Comparison of ENCODE assay signal across 1 cellular context in the genomic region with DNA sequence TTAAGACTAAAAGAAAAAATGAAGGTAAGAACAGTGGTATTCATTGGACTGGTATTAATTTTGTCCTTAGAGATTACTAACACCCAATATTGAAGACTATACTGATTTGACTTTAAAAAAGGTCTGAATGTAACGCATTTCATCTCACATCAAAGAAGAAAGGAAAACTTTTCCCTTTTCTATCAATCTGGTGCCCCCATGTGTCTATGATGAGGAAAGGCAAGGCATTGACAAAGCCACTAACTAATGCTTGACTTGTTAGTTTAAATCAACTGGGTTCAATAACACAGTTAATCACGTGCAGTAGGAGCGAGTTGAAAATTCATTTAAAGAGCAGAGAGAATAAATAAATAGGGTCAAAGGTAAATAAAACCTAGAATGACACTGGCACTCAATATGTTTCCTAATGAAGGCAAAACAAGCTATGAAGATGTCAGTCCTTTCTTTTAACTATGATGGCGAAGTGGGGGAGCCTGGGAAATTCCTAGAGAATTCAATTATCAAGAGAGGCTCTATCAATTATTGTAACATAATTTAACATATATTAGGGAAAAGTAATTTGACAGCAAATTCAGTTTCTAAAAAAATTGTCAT.
TF ChIP-seq lines count a peak whose summit lies in the region.

No MANE protein-coding gene starts in this region.

TF ChIP-seq in K562, 482 proteins besides CTCF, POLR2A, EP300 and RAD21 (continued from another document and continues in another):
- TF ChIP-seq DEAF1 (CRISPR knock-in tag; IDR thresholded peaks at IDR 0.05) (peak; percentile 94), BRD9 (IDR thresholded peaks at IDR 0.05; ENCODE audit: low read depth, partially characterized antibody) (no peak), ZNF347 (CRISPR knock-in tag; IDR thresholded peaks at IDR 0.05; ENCODE audit: low read depth) (no peak), ZNF551 (CRISPR knock-in tag; IDR thresholded peaks at IDR 0.05) (no peak), FOXK2 (conservative IDR thresholded peaks at IDR 0.05 in 1 of 2, IDR thresholded peaks at IDR 0.05 in 1 of 2; ENCODE audit: low read depth in 2 of 2) (no peak), KAT2B (IDR thresholded peaks at IDR 0.05; ENCODE audit: low read depth, low read length) (no peak), ARID2 (IDR thresholded peaks at IDR 0.05) (peak; percentile 90), U2AF2 (optimal IDR thresholded peaks at IDR 0.05; ENCODE audit: low read depth, low read length) (no peak), MBD2 (IDR thresholded peaks at IDR 0.05; ENCODE audit: borderline replicate concordance, low read depth) (no peak), HDGF (IDR thresholded peaks at IDR 0.05) (no peak), ZNF384 (IDR thresholded peaks at IDR 0.05; ENCODE audit: low read depth, low read length) (no peak), ZNF354B (CRISPR knock-in tag; IDR thresholded peaks at IDR 0.05) (no peak), MNT (conservative IDR thresholded peaks at IDR 0.05) (0 out of 4 replicates have a peak, but pooled peaks of 1 of the 2 experiments have one; percentile 47), SMARCE1 (IDR thresholded peaks at IDR 0.05) (no peak), RBM22 (IDR thresholded peaks at IDR 0.05; ENCODE audit: low read depth, low read length, poor library complexity, severe bottlenecking) (no peak), KDM2B (CRISPR knock-in tag; IDR thresholded peaks at IDR 0.05) (no peak), E4F1 (CRISPR knock-in tag; IDR thresholded peaks at IDR 0.05; ENCODE audit: borderline replicate concordance) (no peak), HDAC2 (IDR thresholded peaks at IDR 0.05) (no peak), DMBX1 (CRISPR knock-in tag; IDR thresholded peaks at IDR 0.05; ENCODE audit: borderline replicate concordance) (no peak), SIN3B (IDR thresholded peaks at IDR 0.05; ENCODE audit: low read depth) (no peak), NCOR1 (IDR thresholded peaks at IDR 0.05) (no peak), BRF2 (IDR thresholded peaks at IDR 0.05; ENCODE audit: borderline replicate concordance, insufficient read depth, insufficient read length) (no peak), TFAM (CRISPR knock-in tag; conservative IDR thresholded peaks at IDR 0.05) (no peak), MYBL2 (IDR thresholded peaks at IDR 0.05; ENCODE audit: low read depth) (no peak), MYBL2 (CRISPR knock-in tag; IDR thresholded peaks at IDR 0.05; ENCODE audit: borderline replicate concordance) (no peak), HOXB6 (CRISPR knock-in tag; IDR thresholded peaks at IDR 0.05; ENCODE audit: borderline replicate concordance) (no peak), ZNF764 (CRISPR knock-in tag; IDR thresholded peaks at IDR 0.05; ENCODE audit: low read depth) (no peak), ESRRB (CRISPR knock-in tag; IDR thresholded peaks at IDR 0.05; ENCODE audit: borderline replicate concordance) (no peak), KLF13 (tag; IDR thresholded peaks at IDR 0.05; ENCODE audit: borderline replicate concordance, low read depth) (0 out of 2 replicates have a peak, but pooled peaks have one; percentile 30), NFIC (IDR thresholded peaks at IDR 0.05) (no peak), ZNF561 (CRISPR knock-in tag; conservative IDR thresholded peaks at IDR 0.05) (no peak), JUNB (CRISPR knock-in tag; conservative IDR thresholded peaks at IDR 0.05) (no peak), HNRNPH1 (optimal IDR thresholded peaks at IDR 0.05; ENCODE audit: low read depth, low read length) (no peak), CBX8 (IDR thresholded peaks at IDR 0.05; ENCODE audit: borderline replicate concordance, extremely low read depth, low read depth, low read length, poor library complexity, severe bottlenecking) (no peak), FIP1L1 (IDR thresholded peaks at IDR 0.05; ENCODE audit: low read depth, low read length, poor library complexity, severe bottlenecking) (no peak), HMBOX1 (IDR thresholded peaks at IDR 0.05) (peak; percentile 92), ZNF311 (CRISPR knock-in tag; IDR thresholded peaks at IDR 0.05) (no peak)
- TF ChIP-seq, protein P1, sequence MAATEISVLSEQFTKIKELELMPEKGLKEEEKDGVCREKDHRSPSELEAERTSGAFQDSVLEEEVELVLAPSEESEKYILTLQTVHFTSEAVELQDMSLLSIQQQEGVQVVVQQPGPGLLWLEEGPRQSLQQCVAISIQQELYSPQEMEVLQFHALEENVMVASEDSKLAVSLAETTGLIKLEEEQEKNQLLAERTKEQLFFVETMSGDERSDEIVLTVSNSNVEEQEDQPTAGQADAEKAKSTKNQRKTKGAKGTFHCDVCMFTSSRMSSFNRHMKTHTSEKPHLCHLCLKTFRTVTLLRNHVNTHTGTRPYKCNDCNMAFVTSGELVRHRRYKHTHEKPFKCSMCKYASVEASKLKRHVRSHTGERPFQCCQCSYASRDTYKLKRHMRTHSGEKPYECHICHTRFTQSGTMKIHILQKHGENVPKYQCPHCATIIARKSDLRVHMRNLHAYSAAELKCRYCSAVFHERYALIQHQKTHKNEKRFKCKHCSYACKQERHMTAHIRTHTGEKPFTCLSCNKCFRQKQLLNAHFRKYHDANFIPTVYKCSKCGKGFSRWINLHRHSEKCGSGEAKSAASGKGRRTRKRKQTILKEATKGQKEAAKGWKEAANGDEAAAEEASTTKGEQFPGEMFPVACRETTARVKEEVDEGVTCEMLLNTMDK (IDR thresholded peaks at IDR 0.05; ENCODE audit: borderline replicate concordance, insufficient read depth, low read depth, low read length, poor library complexity, severe bottlenecking), result no peak
- TF ChIP-seq, protein P2, sequence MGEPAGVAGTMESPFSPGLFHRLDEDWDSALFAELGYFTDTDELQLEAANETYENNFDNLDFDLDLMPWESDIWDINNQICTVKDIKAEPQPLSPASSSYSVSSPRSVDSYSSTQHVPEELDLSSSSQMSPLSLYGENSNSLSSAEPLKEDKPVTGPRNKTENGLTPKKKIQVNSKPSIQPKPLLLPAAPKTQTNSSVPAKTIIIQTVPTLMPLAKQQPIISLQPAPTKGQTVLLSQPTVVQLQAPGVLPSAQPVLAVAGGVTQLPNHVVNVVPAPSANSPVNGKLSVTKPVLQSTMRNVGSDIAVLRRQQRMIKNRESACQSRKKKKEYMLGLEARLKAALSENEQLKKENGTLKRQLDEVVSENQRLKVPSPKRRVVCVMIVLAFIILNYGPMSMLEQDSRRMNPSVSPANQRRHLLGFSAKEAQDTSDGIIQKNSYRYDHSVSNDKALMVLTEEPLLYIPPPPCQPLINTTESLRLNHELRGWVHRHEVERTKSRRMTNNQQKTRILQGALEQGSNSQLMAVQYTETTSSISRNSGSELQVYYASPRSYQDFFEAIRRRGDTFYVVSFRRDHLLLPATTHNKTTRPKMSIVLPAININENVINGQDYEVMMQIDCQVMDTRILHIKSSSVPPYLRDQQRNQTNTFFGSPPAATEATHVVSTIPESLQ (CRISPR knock-in tag; IDR thresholded peaks at IDR 0.05), result no peak
- TF ChIP-seq, protein P3, sequence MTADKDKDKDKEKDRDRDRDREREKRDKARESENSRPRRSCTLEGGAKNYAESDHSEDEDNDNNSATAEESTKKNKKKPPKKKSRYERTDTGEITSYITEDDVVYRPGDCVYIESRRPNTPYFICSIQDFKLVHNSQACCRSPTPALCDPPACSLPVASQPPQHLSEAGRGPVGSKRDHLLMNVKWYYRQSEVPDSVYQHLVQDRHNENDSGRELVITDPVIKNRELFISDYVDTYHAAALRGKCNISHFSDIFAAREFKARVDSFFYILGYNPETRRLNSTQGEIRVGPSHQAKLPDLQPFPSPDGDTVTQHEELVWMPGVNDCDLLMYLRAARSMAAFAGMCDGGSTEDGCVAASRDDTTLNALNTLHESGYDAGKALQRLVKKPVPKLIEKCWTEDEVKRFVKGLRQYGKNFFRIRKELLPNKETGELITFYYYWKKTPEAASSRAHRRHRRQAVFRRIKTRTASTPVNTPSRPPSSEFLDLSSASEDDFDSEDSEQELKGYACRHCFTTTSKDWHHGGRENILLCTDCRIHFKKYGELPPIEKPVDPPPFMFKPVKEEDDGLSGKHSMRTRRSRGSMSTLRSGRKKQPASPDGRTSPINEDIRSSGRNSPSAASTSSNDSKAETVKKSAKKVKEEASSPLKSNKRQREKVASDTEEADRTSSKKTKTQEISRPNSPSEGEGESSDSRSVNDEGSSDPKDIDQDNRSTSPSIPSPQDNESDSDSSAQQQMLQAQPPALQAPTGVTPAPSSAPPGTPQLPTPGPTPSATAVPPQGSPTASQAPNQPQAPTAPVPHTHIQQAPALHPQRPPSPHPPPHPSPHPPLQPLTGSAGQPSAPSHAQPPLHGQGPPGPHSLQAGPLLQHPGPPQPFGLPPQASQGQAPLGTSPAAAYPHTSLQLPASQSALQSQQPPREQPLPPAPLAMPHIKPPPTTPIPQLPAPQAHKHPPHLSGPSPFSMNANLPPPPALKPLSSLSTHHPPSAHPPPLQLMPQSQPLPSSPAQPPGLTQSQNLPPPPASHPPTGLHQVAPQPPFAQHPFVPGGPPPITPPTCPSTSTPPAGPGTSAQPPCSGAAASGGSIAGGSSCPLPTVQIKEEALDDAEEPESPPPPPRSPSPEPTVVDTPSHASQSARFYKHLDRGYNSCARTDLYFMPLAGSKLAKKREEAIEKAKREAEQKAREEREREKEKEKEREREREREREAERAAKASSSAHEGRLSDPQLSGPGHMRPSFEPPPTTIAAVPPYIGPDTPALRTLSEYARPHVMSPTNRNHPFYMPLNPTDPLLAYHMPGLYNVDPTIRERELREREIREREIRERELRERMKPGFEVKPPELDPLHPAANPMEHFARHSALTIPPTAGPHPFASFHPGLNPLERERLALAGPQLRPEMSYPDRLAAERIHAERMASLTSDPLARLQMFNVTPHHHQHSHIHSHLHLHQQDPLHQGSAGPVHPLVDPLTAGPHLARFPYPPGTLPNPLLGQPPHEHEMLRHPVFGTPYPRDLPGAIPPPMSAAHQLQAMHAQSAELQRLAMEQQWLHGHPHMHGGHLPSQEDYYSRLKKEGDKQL (CRISPR knock-in tag; IDR thresholded peaks at IDR 0.05; ENCODE audit: borderline replicate concordance), result no peak
